ENCODE assay signal across 30 cellular contexts in the genomic region with DNA sequence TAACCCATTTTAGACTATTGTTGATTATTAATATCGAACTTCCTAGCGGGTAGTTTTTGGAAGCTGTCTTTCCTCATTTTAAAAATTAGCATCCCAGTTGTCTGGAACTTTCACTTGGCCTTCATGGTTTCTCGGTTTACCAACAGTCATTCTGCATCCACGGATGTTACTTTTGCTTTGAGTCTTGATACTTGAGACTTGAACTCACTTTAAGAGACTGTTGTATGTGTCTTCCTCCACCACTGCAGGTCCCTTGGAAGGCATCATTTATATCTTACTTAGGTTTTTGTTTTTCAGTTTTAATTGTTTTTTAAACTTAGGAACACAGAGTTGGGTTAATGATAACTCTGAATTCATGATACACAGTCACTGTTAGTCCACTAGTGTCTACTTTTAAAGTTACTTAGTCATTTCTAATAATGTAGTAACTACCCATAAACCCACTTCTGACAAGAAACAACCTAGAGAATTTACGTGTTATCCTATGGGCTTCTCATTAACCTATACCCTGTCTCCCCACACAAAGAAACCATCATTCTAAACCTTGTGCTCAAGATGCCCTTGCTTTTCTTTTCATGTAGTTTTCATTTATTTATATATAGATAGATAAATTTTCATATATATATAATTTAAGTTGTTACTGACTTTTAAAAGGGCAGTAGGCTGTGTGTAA.
"Had no signal": no experiment of that assay in that cellular context is flagged by ENCODE, and none has a peak within 500 bp of the region (broad histone marks: within the 10 kb centered on the region; RNA-seq: fewer than 3 reads in every experiment).

No MANE protein-coding gene starts in this region.

- H3K4me3 Mint-ChIP-seq: activated CD4-positive, alpha-beta memory T cell treated with anti-CD3 and anti-CD28 coated beads for 36 hours; activated CD4-positive, alpha-beta T cell treated with anti-CD3 and anti-CD28 coated beads for 36 hours; activated CD4-positive, alpha-beta T cell treated with anti-CD3 and anti-CD28 coated beads, Interleukin-2, amount 10 ng/mL, durations not matched to agents 24 days and 14 days; activated naive CD4-positive, alpha-beta T cell treated with anti-CD3 and anti-CD28 coated beads for 36 hours; activated naive CD4-positive, alpha-beta T cell treated with anti-CD3 and anti-CD28 coated beads, Interleukin-2, amount 50 U/mL, for 24 hours; activated naive CD8-positive, alpha-beta T cell treated with anti-CD3 and anti-CD28 coated beads for 36 hours; activated naive CD8-positive, alpha-beta T cell treated with anti-CD3 and anti-CD28 coated beads, Interleukin-2, amount 50 U/mL, for 24 hours; activated T-cell treated with anti-CD3 and anti-CD28 coated beads, Interleukin-2, amount 50 U/mL, for 4 hours; activated T-helper 1 cell treated with anti-CD3 and anti-CD28 coated beads, Interleukin-12 subunit alpha, Interleukin-12 subunit beta, Interleukin-2, Interleukin-4 antibody, amounts not matched to agents 30 ng/mL and 10 ng/mL and 1 ng/mL, durations not matched to agents 14 hours and 24 hours and 36 hours; brain had no signal

- H3K4me1 Mint-ChIP-seq: activated naive CD4-positive, alpha-beta T cell treated with anti-CD3 and anti-CD28 coated beads, Interleukin-2, amount 50 U/mL, for 24 hours; brain had no signal

- DNase-seq: activated CD4-positive, alpha-beta memory T cell treated with anti-CD3 and anti-CD28 coated beads for 36 hours; activated CD4-positive, alpha-beta T cell treated with anti-CD3 and anti-CD28 coated beads for 36 hours; activated CD4-positive, alpha-beta T cell treated with anti-CD3 and anti-CD28 coated beads, Interleukin-2, amount 10 ng/mL, durations not matched to agents 24 days and 14 days; activated CD4-positive, CD25-positive, alpha-beta regulatory T cell; activated CD4-positive, CD25-positive, alpha-beta regulatory T cell treated with anti-CD3 and anti-CD28 coated beads, Interleukin-2, amount 50 U/mL, for 72 hours; activated CD8-positive, alpha-beta memory T cell treated with anti-CD3 and anti-CD28 coated beads, Interleukin-2, amount 50 U/mL, for 48 hours; activated effector memory CD4-positive, alpha-beta T cell treated with anti-CD3 and anti-CD28 coated beads, Interleukin-2, amount 50 U/mL, for 16 hours; activated naive CD4-positive, alpha-beta T cell treated with anti-CD3 and anti-CD28 coated beads for 36 hours; activated naive CD8-positive, alpha-beta T cell treated with anti-CD3 and anti-CD28 coated beads for 36 hours; activated naive CD8-positive, alpha-beta T cell treated with anti-CD3 and anti-CD28 coated beads, Interleukin-2, amount 50 U/mL, for 24 hours; activated T-cell treated with anti-CD3 and anti-CD28 coated beads, Interleukin-2, amount 50 U/mL, for 4 hours; adrenal gland; amygdala; aorta; cortex of kidney; dermis blood vessel endothelial cell; effector CD4-positive, alpha-beta T cell; effector memory CD8-positive, alpha-beta T cell; erythroblast; foreskin keratinocyte; gastrocnemius medialis; glutamatergic neuron; heart left ventricle had no signal

- H3K27ac ChIP-seq: adrenal gland, esophagus muscularis mucosa, foreskin keratinocyte, gastrocnemius medialis, heart left ventricle had no signal

- FAIRE-seq: bronchial epithelial cell, colon had no signal

- H3K27ac Mint-ChIP-seq: activated CD4-positive, alpha-beta memory T cell treated with anti-CD3 and anti-CD28 coated beads for 36 hours; activated CD4-positive, alpha-beta T cell treated with anti-CD3 and anti-CD28 coated beads for 36 hours; activated CD4-positive, alpha-beta T cell treated with anti-CD3 and anti-CD28 coated beads, Interleukin-2, amount 10 ng/mL, durations not matched to agents 24 days and 14 days; activated naive CD4-positive, alpha-beta T cell treated with anti-CD3 and anti-CD28 coated beads for 36 hours; activated naive CD4-positive, alpha-beta T cell treated with anti-CD3 and anti-CD28 coated beads, Interleukin-2, amount 50 U/mL, for 24 hours; activated naive CD8-positive, alpha-beta T cell treated with anti-CD3 and anti-CD28 coated beads for 36 hours; activated naive CD8-positive, alpha-beta T cell treated with anti-CD3 and anti-CD28 coated beads, Interleukin-2, amount 50 U/mL, for 24 hours; activated T-helper 1 cell treated with anti-CD3 and anti-CD28 coated beads, Interleukin-12 subunit alpha, Interleukin-12 subunit beta, Interleukin-2, Interleukin-4 antibody, amounts not matched to agents 30 ng/mL and 10 ng/mL and 1 ng/mL, durations not matched to agents 14 hours and 24 hours and 36 hours; activated T-helper 2 cell treated with anti-CD3 and anti-CD28 coated beads, Interferon-gamma antibody, Interleukin-2, Interleukin-4, amounts not matched to agents 10 μg/mL and 5 μg/mL and 100 μg/mL, durations not matched to agents 14 hours and 24 hours and 36 hours; brain had no signal

- H3K27me3 Mint-ChIP-seq: activated CD4-positive, alpha-beta memory T cell treated with anti-CD3 and anti-CD28 coated beads for 36 hours; activated CD4-positive, alpha-beta T cell treated with anti-CD3 and anti-CD28 coated beads for 36 hours; activated CD4-positive, alpha-beta T cell treated with anti-CD3 and anti-CD28 coated beads, Interleukin-2, amount 10 ng/mL, durations not matched to agents 24 days and 14 days; activated naive CD4-positive, alpha-beta T cell treated with anti-CD3 and anti-CD28 coated beads, Interleukin-2, amount 50 U/mL, for 24 hours; activated naive CD8-positive, alpha-beta T cell treated with anti-CD3 and anti-CD28 coated beads for 36 hours; activated naive CD8-positive, alpha-beta T cell treated with anti-CD3 and anti-CD28 coated beads, Interleukin-2, amount 50 U/mL, for 24 hours; brain; effector memory CD8-positive, alpha-beta T cell had no signal

- H3K9me3 Mint-ChIP-seq: activated naive CD4-positive, alpha-beta T cell treated with anti-CD3 and anti-CD28 coated beads for 36 hours; activated naive CD8-positive, alpha-beta T cell treated with anti-CD3 and anti-CD28 coated beads for 36 hours; activated T-cell treated with anti-CD3 and anti-CD28 coated beads, Interleukin-2, amount 50 U/mL, for 4 hours; brain had no signal

- H3K36me3 Mint-ChIP-seq: activated CD4-positive, alpha-beta memory T cell treated with anti-CD3 and anti-CD28 coated beads for 36 hours; activated naive CD4-positive, alpha-beta T cell treated with anti-CD3 and anti-CD28 coated beads, Interleukin-2, amount 50 U/mL, for 24 hours; activated naive CD8-positive, alpha-beta T cell treated with anti-CD3 and anti-CD28 coated beads for 36 hours; brain had no signal

- ATAC-seq: activated CD4-positive, alpha-beta T cell treated with anti-CD3 and anti-CD28 coated beads for 36 hours; activated naive CD8-positive, alpha-beta T cell treated with anti-CD3 and anti-CD28 coated beads, Interleukin-2, amount 50 U/mL, for 24 hours; activated T-cell treated with anti-CD3 and anti-CD28 coated beads, Interleukin-2, amount 50 U/mL, for 4 hours; foreskin keratinocyte; gastrocnemius medialis had no signal

- H3K9me3 ChIP-seq: adrenal gland, esophagus muscularis mucosa, gastrocnemius medialis, heart left ventricle had no signal

- H3K36me3 ChIP-seq: adrenal gland, gastrocnemius medialis had no signal
